Comparison of ENCODE assay signal across 8 cellular contexts in genomic region chr1:234230414-234230862, GRCh38.
DNase-seq lines count a peak whose midpoint lies in the region; ATAC-seq and TF ChIP-seq lines count a peak whose summit lies in the region.

No MANE protein-coding gene starts in this region.

- ATAC-seq in GM18517 (IDR thresholded peaks at IDR 0.05; ENCODE audit: unreplicated experiment) (peak; percentile 55), HG02610 (IDR thresholded peaks at IDR 0.05; ENCODE audit: unreplicated experiment) (peak; percentile 60)

- TF ChIP-seq CTCF in testis (IDR thresholded peaks at IDR 0.05): no peak

- no peak overlapping the region for H3K4me3 ChIP-seq in testis

- DNase-seq in NCI-H345 treated with DMSO at 0.1 percent for 48 hours (lab: John Stamatoyannopoulos, UW; ENCODE audit: unreplicated experiment) (peak; percentile 96), myocyte (ENCODE audit: low read depth) (peak; percentile 23), NOMO-1 treated with dmso at 0.1 percent for 144 hours (lab: John Stamatoyannopoulos, UW; ENCODE audit: unreplicated experiment) (no peak), testis (no peak), DMS114 treated with DMSO at 0.1 percent for 48 hours (lab: John Stamatoyannopoulos, UW; ENCODE audit: unreplicated experiment) (no peak)
- DNase-seq in activated CD4-positive, alpha-beta T cell treated with anti-CD3 and anti-CD28 coated beads, Interleukin-2, amount 50 U/mL, for 1 hour: no peak

- H3K9me3 ChIP-seq in testis: no peaks in the 10 kb centered on the region

- no peaks in the 10 kb centered on the region for H3K4me1 ChIP-seq in testis

- intact Hi-C loops in testis (cut with DNase I; ENCODE audit: low total_unique reads): no loop called here

- H3K27ac ChIP-seq in testis: no peak overlapping the region

- WGBS in testis, 2 donors: 42% methylated on average over 10 of the region's 10 CpGs

- no peak for TF ChIP-seq POLR2A in testis (IDR thresholded peaks at IDR 0.05)

- no peaks in the 10 kb centered on the region for H3K27me3 ChIP-seq in testis

- no peaks in the 10 kb centered on the region for H3K36me3 ChIP-seq in testis (ENCODE audit: low read depth, missing control alignments)

Comparison
In these comparisons a context has a peak if more than half of its experiments do, and no peak if none do; other contexts are left out.
1. DNase-seq: peak in NCI-H345 treated with DMSO at 0.1 percent for 48 hours (single experiment) and myocyte (single experiment); none in NOMO-1 treated with dmso at 0.1 percent for 144 hours (single experiment), testis (single experiment), DMS114 treated with DMSO at 0.1 percent for 48 hours (single experiment) and activated CD4-positive, alpha-beta T cell treated with anti-CD3 and anti-CD28 coated beads, Interleukin-2, amount 50 U/mL, for 1 hour (single experiment).